In the genomic region with DNA sequence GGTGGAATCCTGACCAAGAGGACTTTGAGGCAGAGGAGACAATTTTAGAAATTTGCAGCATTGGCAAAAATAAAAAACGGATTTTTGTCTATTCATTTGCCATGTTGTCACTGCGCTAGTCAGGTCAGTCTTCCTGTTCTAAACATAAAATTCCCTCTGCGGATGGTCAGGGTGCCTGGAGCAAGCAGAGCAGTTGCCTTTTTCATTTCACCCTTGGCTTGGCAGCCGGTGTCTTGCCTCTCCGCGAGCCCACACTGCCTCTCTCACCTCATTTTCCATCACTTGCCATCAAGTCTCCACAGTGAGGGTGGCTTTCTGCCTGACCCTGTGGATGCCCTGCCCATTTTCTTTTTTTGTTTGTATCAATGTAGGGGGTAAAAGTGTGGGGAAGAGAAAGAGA, we compare ENCODE assay signal across 27 cellular contexts.
DNase-seq lines count a peak whose midpoint lies in the region; ATAC-seq, FAIRE-seq and TF ChIP-seq lines count a peak whose summit lies in the region.
"Had no signal": no experiment of that assay in that cellular context is flagged by ENCODE, and none has a peak within 500 bp of the region (broad histone marks: within the 10 kb centered on the region; RNA-seq: fewer than 3 reads in every experiment).

No MANE protein-coding gene starts in this region.

- H2AK9ac ChIP-seq in IMR-90 (replicated peaks; ENCODE audit: low read depth, low read length, poor library complexity), result no peak overlapping the region

- no peak overlapping the region for H2AK5ac ChIP-seq in IMR-90 (ENCODE audit: low read depth, low read length)

- H2AFZ ChIP-seq in IMR-90 (replicated peaks; ENCODE audit: low read length, poor library complexity), result no peak overlapping the region
- H2AFZ ChIP-seq: GM23248 had no signal

- H4K20me1 ChIP-seq in IMR-90 (ENCODE audit: insufficient read depth, low read length), result no peaks in the 10 kb centered on the region

- WGBS in A549 (ENCODE audit: missing lambda C conversion rate), result 45% methylated on average over 6 of the region's 6 CpGs
- 40% methylated on average over 2 of the region's 6 CpGs; no CpG with 5 or more reads in 1 of the 2 experiments for WGBS in IMR-90 (ENCODE audit: extremely low coverage in 2 of 2, insufficient read length in 1 of 2), 2 experiments
- WGBS in esophagus muscularis mucosa, result 86% methylated on average over 6 of the region's 6 CpGs

- H3K27ac ChIP-seq in A549 (no peak overlapping the region), IMR-90 (ENCODE audit: insufficient read depth, low read length) (no peak overlapping the region), esophagus muscularis mucosa (replicated peaks in 1 of 4) (no peak overlapping the region), breast epithelium (no peak overlapping the region)
- H3K27ac ChIP-seq: 22Rv1, C4-2B, GM23248 had no signal

- dilution Hi-C loops in IMR-90 (cut with HindIII; ENCODE audit: low sequenced_read_pairs, unreplicated experiment), result no loop called here

- H3K4me2 ChIP-seq in A549 (no peak overlapping the region), IMR-90 (ENCODE audit: low read depth, low read length) (no peak overlapping the region)

- FAIRE-seq in A549 (lab: Jason Lieb, UNC), result no peak
- FAIRE-seq: A204.1, D721Med, GM12878, GM19239, H1 had no signal

- in situ Hi-C loops in IMR-90 (cut with MboI; ENCODE audit: low sequenced_read_pairs), result no loop called here

- H3K36me3 ChIP-seq in IMR-90 (ENCODE audit: control insufficient read depth, insufficient read depth, low read length) (no peaks in the 10 kb centered on the region), esophagus muscularis mucosa (no peaks in the 10 kb centered on the region), breast epithelium (no peaks in the 10 kb centered on the region)
- H3K36me3 ChIP-seq: BE2C had no signal

- H3K4me3 ChIP-seq in A549 (no peak overlapping the region), IMR-90 (ENCODE audit: insufficient read depth, low read depth, low read length) (no peak overlapping the region), esophagus muscularis mucosa (no peak overlapping the region), breast epithelium (no peak overlapping the region)
- H3K4me3 ChIP-seq: GM12878, GM23248 had no signal

- no peak overlapping the region for H4K91ac ChIP-seq in IMR-90 (ENCODE audit: insufficient read depth, low read depth, low read length)

- no peaks in the 10 kb centered on the region for H3K9me3 ChIP-seq in A549
- peaks cover 10% of the 10 kb centered on the region for H3K9me3 ChIP-seq in IMR-90 (ENCODE audit: control insufficient read depth, insufficient read depth, low read length)
- H3K9me3 ChIP-seq in esophagus muscularis mucosa, result peaks cover 0 to 3% (median 0%) of the 10 kb centered on the region in 4 donors
- peaks cover 0 to 2% of the 10 kb centered on the region in 2 donors for H3K9me3 ChIP-seq in breast epithelium
- H3K9me3 ChIP-seq: BE2C had no signal

- no peaks in the 10 kb centered on the region for H3K27me3 ChIP-seq in IMR-90 (ENCODE audit: control insufficient read depth, insufficient read depth, low read length)
- no peaks in the 10 kb centered on the region for H3K27me3 ChIP-seq in esophagus muscularis mucosa
- H3K27me3 ChIP-seq in breast epithelium, result no peaks in the 10 kb centered on the region
- H3K27me3 ChIP-seq: BE2C had no signal

- H4K8ac ChIP-seq in IMR-90 (ENCODE audit: low read depth in 2 of 2, low read length in 2 of 2), result no peak overlapping the region

- H3K4me1 ChIP-seq in A549 (no peaks in the 10 kb centered on the region), IMR-90 (ENCODE audit: control insufficient read depth, insufficient read depth, low read length) (no peaks in the 10 kb centered on the region), esophagus muscularis mucosa (no peaks in the 10 kb centered on the region), breast epithelium (no peaks in the 10 kb centered on the region)
- H3K4me1 ChIP-seq: BE2C had no signal

- H3K27ac Mint-ChIP-seq in osteocyte (ENCODE audit: unreplicated experiment), result no peak overlapping the region
- H3K27ac Mint-ChIP-seq: CD4-positive, CD25-positive, alpha-beta regulatory T cell; CD8-positive, alpha-beta memory T cell had no signal

- no peak overlapping the region for H3K23ac ChIP-seq in IMR-90 (ENCODE audit: low read depth, low read length)

- TF ChIP-seq RAD21 in A549 (conservative IDR thresholded peaks at IDR 0.05 in 1 of 2, IDR thresholded peaks at IDR 0.05 in 1 of 2), result no peak
- no peak for TF ChIP-seq RAD21 in IMR-90 (IDR thresholded peaks at IDR 0.05; ENCODE audit: low read length)

- DNase-seq in A549 (ENCODE audit: low read depth in 1 of 2, low spot score in 1 of 2), result no peak
- no peak for DNase-seq in IMR-90
- DNase-seq in esophagus muscularis mucosa (ENCODE audit: extremely low spot score), result peak; percentile 79
- peak; percentile 71 for DNase-seq in osteocyte (ENCODE audit: extremely low spot score, unreplicated experiment)
- no peak for DNase-seq in kidney tubule cell (ENCODE audit: low spot score)
- no peak for DNase-seq in breast epithelium (ENCODE audit: low spot score in 2 of 2)
- no peak for DNase-seq in left colon
- DNase-seq: ACHN; AML-193; BE2C; CD4-positive, CD25-positive, alpha-beta regulatory T cell; CD8-positive, alpha-beta memory T cell; DMS 273 treated with DMSO at 0.1 percent for 48 hours; DMS79; EL; GDM1; GM23248; H7; HCEC 1CT had no signal

- no peak overlapping the region for H3K9ac ChIP-seq in IMR-90 (ENCODE audit: low read depth, low read length)
- H3K9ac ChIP-seq: GM23248 had no signal

- no peak overlapping the region for H3K14ac ChIP-seq in IMR-90 (replicated peaks; ENCODE audit: low read depth, low read length)

- H3K9me3 Mint-ChIP-seq in osteocyte (ENCODE audit: unreplicated experiment), result peaks cover 11% of the 10 kb centered on the region

- H3K27me3 Mint-ChIP-seq in osteocyte (ENCODE audit: unreplicated experiment), result no peaks in the 10 kb centered on the region
- H3K27me3 Mint-ChIP-seq: CD4-positive, CD25-positive, alpha-beta regulatory T cell; CD8-positive, alpha-beta memory T cell had no signal

- H3K56ac ChIP-seq in IMR-90 (ENCODE audit: extremely low read depth, insufficient read depth, low read length), result no peak overlapping the region

- intact Hi-C loops in IMR-90 (cut with micrococcal nuclease) (no loop called here), esophagus muscularis mucosa (cut with DNase I) (no loop called here), breast epithelium (cut with DNase I; ENCODE audit: low total_unique reads) (no loop called here), left colon (cut with DNase I, micrococcal nuclease) (no loop called here)

- H3K18ac ChIP-seq in IMR-90 (ENCODE audit: low read depth, low read length), result no peak overlapping the region

- H2BK20ac ChIP-seq in IMR-90 (ENCODE audit: low read depth, low read length), result no peak overlapping the region

- H3K79me1 ChIP-seq in IMR-90 (ENCODE audit: low read depth in 1 of 2, low read length in 2 of 2), result no peaks in the 10 kb centered on the region

- no peak overlapping the region for H2BK5ac ChIP-seq in IMR-90 (ENCODE audit: low read depth, low read length, poor library complexity, severe bottlenecking)

- TF ChIP-seq EP300 in A549 (IDR thresholded peaks at IDR 0.05) (no peak), esophagus muscularis mucosa (IDR thresholded peaks at IDR 0.05) (no peak)

- TF ChIP-seq POLR2A in A549 (IDR thresholded peaks at IDR 0.05; ENCODE audit: low read length), result no peak
- TF ChIP-seq POLR2A in IMR-90 (IDR thresholded peaks at IDR 0.05; ENCODE audit: low read depth, low read length), result no peak
- no peak for TF ChIP-seq POLR2A in esophagus muscularis mucosa (IDR thresholded peaks at IDR 0.05; ENCODE audit: low read depth)
- no peak for TF ChIP-seq POLR2A in breast epithelium (IDR thresholded peaks at IDR 0.05)

- H3K4me1 Mint-ChIP-seq in osteocyte (ENCODE audit: unreplicated experiment), result no peaks in the 10 kb centered on the region
- H3K4me1 Mint-ChIP-seq: CD4-positive, CD25-positive, alpha-beta regulatory T cell; CD8-positive, alpha-beta memory T cell had no signal

- no peak overlapping the region for H2BK120ac ChIP-seq in IMR-90 (ENCODE audit: low read depth, low read length)

- no peak overlapping the region for H3K4ac ChIP-seq in IMR-90 (ENCODE audit: low read depth, low read length)

- ATAC-seq in A549 (no peak), IMR-90 (ENCODE audit: low read depth) (no peak), HG02759 (IDR thresholded peaks at IDR 0.05; ENCODE audit: unreplicated experiment) (no peak), left colon (no peak)
- ATAC-seq: GM12878 had no signal

- CTCF ChIA-PET in A549 (lab: Yijun Ruan, JAX) (no interaction called here), IMR-90 (lab: Yijun Ruan, JAX) (no interaction called here)

- H3K4me3 Mint-ChIP-seq in osteocyte (ENCODE audit: unreplicated experiment), result no peak overlapping the region
- H3K4me3 Mint-ChIP-seq: CD4-positive, CD25-positive, alpha-beta regulatory T cell; CD8-positive, alpha-beta memory T cell had no signal

- H3K9me1 ChIP-seq in IMR-90 (ENCODE audit: insufficient read depth, low read length), result no peaks in the 10 kb centered on the region

- POLR2A ChIA-PET in A549 (lab: Yijun Ruan, JAX) (no interaction called here), IMR-90 (lab: Charles Lee; ENCODE audit: unreplicated experiment) (no interaction called here)

- H4K5ac ChIP-seq in IMR-90 (ENCODE audit: low read depth, low read length), result no peak overlapping the region

- H3K36me3 Mint-ChIP-seq in osteocyte (ENCODE audit: unreplicated experiment), result no peaks in the 10 kb centered on the region
- H3K36me3 Mint-ChIP-seq: CD4-positive, CD25-positive, alpha-beta regulatory T cell; CD8-positive, alpha-beta memory T cell had no signal

- H2BK15ac ChIP-seq in IMR-90 (ENCODE audit: low read depth, low read length), result no peak overlapping the region

- BruUV-seq in IMR-90 (replicated peaks; lab: Mats Ljungman, UMichigan), result no TSS peak

- TF ChIP-seq CTCF in A549 (IDR thresholded peaks at IDR 0.05) (no peak), IMR-90 (conservative IDR thresholded peaks at IDR 0.05; ENCODE audit: low read depth, low read length) (no peak), esophagus muscularis mucosa (IDR thresholded peaks at IDR 0.05) (no peak), osteocyte (IDR thresholded peaks at IDR 0.05) (no peak), breast epithelium (IDR thresholded peaks at IDR 0.05) (no peak)

TF ChIP-seq in A549, 52 proteins besides CTCF, POLR2A, EP300 and RAD21:
- TF ChIP-seq MYC (IDR thresholded peaks at IDR 0.05; ENCODE audit: borderline replicate concordance, low read length) (no peak), MAFK (IDR thresholded peaks at IDR 0.05; ENCODE audit: partially characterized antibody) (peak; percentile 6)

TF ChIP-seq in IMR-90, 13 proteins besides CTCF, POLR2A, EP300 and RAD21:
- TF ChIP-seq MAFK (IDR thresholded peaks at IDR 0.05; ENCODE audit: low read depth, low read length), result 0 out of 2 replicates have a peak, but pooled peaks have one; percentile 16
- TF ChIP-seq MXI1 (IDR thresholded peaks at IDR 0.05; ENCODE audit: borderline replicate concordance, low read depth, low read length), result no peak
- TF ChIP-seq RCOR1 (IDR thresholded peaks at IDR 0.05; ENCODE audit: insufficient replicate concordance, low read length), result no peak

Comparison
In these comparisons a context has a peak if more than half of its experiments do, and no peak if none do; other contexts are left out.
1. DNase-seq: peak in esophagus muscularis mucosa (single experiment) and osteocyte (single experiment); none in A549 (0 of 2), IMR-90 (single experiment), kidney tubule cell (single experiment), breast epithelium (0 of 2) and left colon (0 of 2).